ENCODE assay signal across 8 cellular contexts in genomic region chr15:32718822-32719716, GRCh38. TPM values are rescaled to one million over a fixed set of nuclear protein-coding genes. Genes with fewer than 3 reads are reported as not detected.
DNase-seq lines count a peak whose midpoint lies in the region; ATAC-seq and TF ChIP-seq lines count a peak whose summit lies in the region.

No MANE protein-coding gene starts in this region.

- H3K27ac Mint-ChIP-seq in activated CD4-positive, alpha-beta T cell treated with anti-CD3 and anti-CD28 coated beads, Interleukin-2, amount 10 ng/mL, durations not matched to agents 7 days and 5 days = no peak overlapping the region
- H3K27ac Mint-ChIP-seq in brain = no peak overlapping the region

- POLR2A ChIA-PET in activated CD4-positive, alpha-beta T cell treated with anti-CD3 and anti-CD28 coated beads, Interleukin-2, amount 10 ng/mL, durations not matched to agents 7 days and 5 days (lab: Charles Lee) = no interaction called here

- no peaks in the 10 kb centered on the region for H3K9me3 Mint-ChIP-seq in activated CD4-positive, alpha-beta T cell treated with anti-CD3 and anti-CD28 coated beads, Interleukin-2, amount 10 ng/mL, durations not matched to agents 7 days and 5 days
- peaks cover 3 to 8% (median 6%) of the 10 kb centered on the region in 5 experiments for H3K9me3 Mint-ChIP-seq in brain

- H3K9me3 ChIP-seq in thoracic aorta = no peaks in the 10 kb centered on the region

- intact Hi-C loops in lower leg skin (cut with DNase I; ENCODE audit: low total_unique reads) = no loop called here

- no peaks in the 10 kb centered on the region for H3K36me3 Mint-ChIP-seq in activated CD4-positive, alpha-beta T cell treated with anti-CD3 and anti-CD28 coated beads, Interleukin-2, amount 10 ng/mL, durations not matched to agents 7 days and 5 days (ENCODE audit: low read depth)
- H3K36me3 Mint-ChIP-seq in brain = no peaks in the 10 kb centered on the region

- H3K36me3 ChIP-seq in thoracic aorta = no peaks in the 10 kb centered on the region

- no peak for DNase-seq in activated CD4-positive, alpha-beta T cell treated with anti-CD3 and anti-CD28 coated beads, Interleukin-2, amount 10 ng/mL, durations not matched to agents 7 days and 5 days
- DNase-seq in activated CD4-positive, alpha-beta T cell treated with anti-CD3 and anti-CD28 coated beads for 1 hour = no peak
- no peak for DNase-seq in lower leg skin (ENCODE audit: low spot score in 2 of 2)
- no peak for DNase-seq in thoracic aorta (ENCODE audit: low spot score)
- DNase-seq in NCI-H2196 treated with DMSO at 0.1 percent for 48 hours (lab: John Stamatoyannopoulos, UW; ENCODE audit: unreplicated experiment) = no peak
- no peak for DNase-seq in NAMALWA (ENCODE audit: low spot score)
- no peak for DNase-seq in NCI-H2081 treated with DMSO at 0.1 percent for 48 hours (lab: John Stamatoyannopoulos, UW)

- TF ChIP-seq CTCF in brain (conservative IDR thresholded peaks at IDR 0.05) = no peak
- TF ChIP-seq CTCF in lower leg skin (IDR thresholded peaks at IDR 0.05) = no peak
- TF ChIP-seq CTCF in thoracic aorta (IDR thresholded peaks at IDR 0.05) = no peak

- no peak for ATAC-seq in thoracic aorta (ENCODE audit: insufficient number of reproducible peaks, low FRiP score, low read depth)

- peaks cover 33% of the 10 kb centered on the region for H3K4me1 Mint-ChIP-seq in activated CD4-positive, alpha-beta T cell treated with anti-CD3 and anti-CD28 coated beads, Interleukin-2, amount 10 ng/mL, durations not matched to agents 7 days and 5 days
- peaks cover 22% of the 10 kb centered on the region for H3K4me1 Mint-ChIP-seq in brain

- CTCF ChIA-PET in activated CD4-positive, alpha-beta T cell treated with anti-CD3 and anti-CD28 coated beads, Interleukin-2, amount 10 ng/mL, durations not matched to agents 7 days and 5 days (lab: Charles Lee) = no interaction called here

- peak overlapping the region; percentile 3 for H3K4me3 ChIP-seq in lower leg skin (ENCODE audit: low read depth, poor library complexity, severe bottlenecking)
- H3K4me3 ChIP-seq in thoracic aorta = peak overlapping the region; percentile 58

- H3K27ac ChIP-seq in thoracic aorta = no peak overlapping the region

- 4 to 5% methylated on average over 28 to 70 of the region's 70 CpGs for WGBS in lower leg skin, 2 donors

- peaks cover 15 to 25% of the 10 kb centered on the region in 2 donors for H3K4me1 ChIP-seq in thoracic aorta (ENCODE audit: control insufficient read depth in 1 of 2, low read depth in 2 of 2)

- H3K27me3 ChIP-seq in thoracic aorta (replicated peaks; ENCODE audit: insufficient read depth) = peaks cover 15% of the 10 kb centered on the region

- no peak for TF ChIP-seq POLR2A in lower leg skin (IDR thresholded peaks at IDR 0.05)

- H3K27me3 Mint-ChIP-seq in activated CD4-positive, alpha-beta T cell treated with anti-CD3 and anti-CD28 coated beads, Interleukin-2, amount 10 ng/mL, durations not matched to agents 7 days and 5 days = peaks cover 77% of the 10 kb centered on the region
- H3K27me3 Mint-ChIP-seq in brain = peaks cover 96% of the 10 kb centered on the region

- peak overlapping the region; percentile 26 for H3K4me3 Mint-ChIP-seq in activated CD4-positive, alpha-beta T cell treated with anti-CD3 and anti-CD28 coated beads, Interleukin-2, amount 10 ng/mL, durations not matched to agents 7 days and 5 days
- H3K4me3 Mint-ChIP-seq in brain = peak overlapping the region; percentile 68 to 82 (median 80)

RNA-seq across cellular contexts. Expression of gene GREM1, which starts 1.3 kb away (rescaled TPM):
- not detected for total RNA-seq in activated CD4-positive, alpha-beta T cell treated with anti-CD3 and anti-CD28 coated beads, Interleukin-2, amount 10 ng/mL, durations not matched to agents 7 days and 5 days
- polyA plus RNA-seq in brain (ENCODE audit: insufficient read depth, low read depth, low replicate concordance) = 4.4 TPM
- total RNA-seq in lower leg skin = 1 to 10 TPM; 1.2 to 5.5 (median 2.4) TPM
- total RNA-seq in thoracic aorta = under 1 TPM; 0.42 to 0.95 TPM
